In genomic region chr12:6765048-6765633, GRCh38 we compare ENCODE assay signal across 1 cellular context.
TF ChIP-seq lines count a peak whose summit lies in the region.

No MANE protein-coding gene starts in this region.

TF ChIP-seq in H1, 55 proteins besides CTCF, POLR2A, EP300 and RAD21:
- TF ChIP-seq CTBP2 (IDR thresholded peaks at IDR 0.05; ENCODE audit: borderline replicate concordance, insufficient read depth, insufficient read length, low read length): no peak
TF ChIP-seq in H1: peak in this region for 0.
